Comparison of ENCODE assay signal across 16 cellular contexts in genomic region chr4:81786770-81787169, GRCh38.
DNase-seq lines count a peak whose midpoint lies in the region; ATAC-seq and TF ChIP-seq lines count a peak whose summit lies in the region.
"Had no signal": no experiment of that assay in that cellular context is flagged by ENCODE, and none has a peak within 500 bp of the region (broad histone marks: within the 10 kb centered on the region; RNA-seq: fewer than 3 reads in every experiment).

No MANE protein-coding gene starts in this region.

- no peak for TF ChIP-seq CTCF in Caco-2 (IDR thresholded peaks at IDR 0.05; ENCODE audit: insufficient read depth in 1 of 2, low read depth in 1 of 2, low read length in 1 of 2, severe bottlenecking in 1 of 2, unreplicated experiment in 1 of 2)

- BruUV-seq in Caco-2 (replicated peaks; lab: Mats Ljungman, UMichigan) = no TSS peak

- H3K36me3 ChIP-seq in Caco-2 (ENCODE audit: control insufficient read depth, insufficient read depth, low read length) = no peaks in the 10 kb centered on the region
- H3K36me3 ChIP-seq: BLaER1 treated with 17β-estradiol and CSF1 and Interleukin-3, amounts not matched to agents 10 nM and 100 nM; SJSA1 had no signal

- peaks cover 9% of the 10 kb centered on the region for H3K4me1 Mint-ChIP-seq in dendritic cell treated with granulocyte-macrophage colony-stimulating factor and Interleukin-4, amounts not matched to agents 40 ng/mL and 50 ng/mL, for 4 days (ENCODE audit: low read depth)
- H3K4me1 Mint-ChIP-seq in Caco-2 (ENCODE audit: low read depth, unreplicated experiment) = peaks cover 13% of the 10 kb centered on the region

- no peaks in the 10 kb centered on the region for H3K27me3 Mint-ChIP-seq in dendritic cell treated with granulocyte-macrophage colony-stimulating factor and Interleukin-4, amounts not matched to agents 40 ng/mL and 50 ng/mL, for 4 days
- H3K27me3 Mint-ChIP-seq in Caco-2 (ENCODE audit: insufficient read depth, unreplicated experiment) = no peaks in the 10 kb centered on the region

- no peaks in the 10 kb centered on the region for H3K36me3 Mint-ChIP-seq in dendritic cell treated with granulocyte-macrophage colony-stimulating factor and Interleukin-4, amounts not matched to agents 40 ng/mL and 50 ng/mL, for 4 days (ENCODE audit: low read depth)
- no peaks in the 10 kb centered on the region for H3K36me3 Mint-ChIP-seq in Caco-2 (ENCODE audit: insufficient read depth, unreplicated experiment)

- CTCF ChIA-PET in Caco-2 (lab: Charles Lee) = no interaction called here

- intact Hi-C loops in dendritic cell treated with granulocyte-macrophage colony-stimulating factor and Interleukin-4, amounts not matched to agents 40 ng/mL and 50 ng/mL, for 4 days (cut with micrococcal nuclease) = no loop called here
- intact Hi-C loops in Caco-2 (cut with micrococcal nuclease; ENCODE audit: unreplicated experiment) = no loop called here

- H3K9me3 ChIP-seq in Caco-2 = no peaks in the 10 kb centered on the region
- H3K9me3 ChIP-seq: BLaER1 treated with 17β-estradiol and CSF1 and Interleukin-3, amounts not matched to agents 10 nM and 100 nM; SJSA1 had no signal

- no peaks in the 10 kb centered on the region for H3K9me3 Mint-ChIP-seq in dendritic cell treated with granulocyte-macrophage colony-stimulating factor and Interleukin-4, amounts not matched to agents 40 ng/mL and 50 ng/mL, for 4 days
- H3K9me3 Mint-ChIP-seq in Caco-2 (ENCODE audit: unreplicated experiment) = no peaks in the 10 kb centered on the region

- ATAC-seq in HG02678 (IDR thresholded peaks at IDR 0.05; ENCODE audit: unreplicated experiment) = no peak

- peak overlapping the region; percentile 8 for H3K27ac Mint-ChIP-seq in dendritic cell treated with granulocyte-macrophage colony-stimulating factor and Interleukin-4, amounts not matched to agents 40 ng/mL and 50 ng/mL, for 4 days
- no peak overlapping the region for H3K27ac Mint-ChIP-seq in Caco-2 (ENCODE audit: unreplicated experiment)

- H3K27me3 ChIP-seq in Caco-2 (replicated peaks; ENCODE audit: control insufficient read depth, insufficient read depth, low read length) = no peaks in the 10 kb centered on the region; the same call in 1 of the 2 replicates
- H3K27me3 ChIP-seq: BLaER1 treated with 17β-estradiol and CSF1 and Interleukin-3, amounts not matched to agents 10 nM and 100 nM; SJSA1 had no signal

- DNase-seq in DMS 273 (lab: John Stamatoyannopoulos, UW; ENCODE audit: unreplicated experiment) = peak; percentile 69
- peak; percentile 35 for DNase-seq in NCI-H1694 treated with DMSO at 0.1 percent for 48 hours (lab: John Stamatoyannopoulos, UW)
- peak; percentile 0 for DNase-seq in occipital lobe (lab: John Stamatoyannopoulos, UW)
- DNase-seq in Caco-2 = no peak
- no peak for DNase-seq in cerebellar nuclear complex (lab: John Stamatoyannopoulos, UW)
- no peak for DNase-seq in stimulated activated CD4-positive, alpha-beta T cell treated with anti-CD3 and anti-CD28 coated beads, Interleukin-15, amount 100 ng/mL, for 24 hours
- DNase-seq: EL, H7, IMR-90, MV-4-11, NCI-H510A, PC-9 had no signal

- no peak overlapping the region for H3K4me3 Mint-ChIP-seq in dendritic cell treated with granulocyte-macrophage colony-stimulating factor and Interleukin-4, amounts not matched to agents 40 ng/mL and 50 ng/mL, for 4 days
- H3K4me3 Mint-ChIP-seq in Caco-2 (ENCODE audit: unreplicated experiment) = no peak overlapping the region

- peaks cover 20% of the 10 kb centered on the region for H3K4me1 ChIP-seq in Caco-2
- H3K4me1 ChIP-seq: SJSA1 had no signal

- no peak overlapping the region for H3K4me3 ChIP-seq in Caco-2 (ENCODE audit: low read depth, low read length)
- H3K4me3 ChIP-seq: BLaER1 treated with 17β-estradiol and CSF1 and Interleukin-3, amounts not matched to agents 10 nM and 100 nM; PC-9; SJSA1 had no signal

- POLR2A ChIA-PET in Caco-2 (lab: Charles Lee) = no interaction called here

Comparison
In these comparisons a context has a peak if more than half of its experiments do, and no peak if none do; other contexts are left out.
1. DNase-seq: peak in DMS 273 (single experiment), NCI-H1694 treated with DMSO at 0.1 percent for 48 hours (single experiment) and occipital lobe (single experiment); none in Caco-2 (0 of 2), cerebellar nuclear complex (0 of 2) and stimulated activated CD4-positive, alpha-beta T cell treated with anti-CD3 and anti-CD28 coated beads, Interleukin-15, amount 100 ng/mL, for 24 hours (single experiment).